ENCODE assay signal across 8 cellular contexts in genomic region chr2:218995972-218996644, GRCh38. TPM values are rescaled to one million over a fixed set of nuclear protein-coding genes. Genes with fewer than 3 reads are reported as not detected.
DNase-seq lines count a peak whose midpoint lies in the region; ATAC-seq and TF ChIP-seq lines count a peak whose summit lies in the region.

No MANE protein-coding gene starts in this region.

- H3K79me1 ChIP-seq in neuronal stem cell (ENCODE audit: low read depth, low read length) = peaks cover 2% of the 10 kb centered on the region

- peak; percentile 52 for ATAC-seq in GM18867 (IDR thresholded peaks at IDR 0.05; ENCODE audit: unreplicated experiment)

- H3K18ac ChIP-seq in neuronal stem cell (ENCODE audit: low read length) = peak overlapping the region; percentile 82

- H3K4me2 ChIP-seq in neuronal stem cell (ENCODE audit: insufficient read depth, low read length, poor library complexity, severe bottlenecking) = peak overlapping the region; percentile 73

- peak overlapping the region; percentile 79 for H2AK5ac ChIP-seq in neuronal stem cell (ENCODE audit: low read depth, low read length)

- POLR2A ChIA-PET in RWPE1 (lab: Yijun Ruan, JAX; ENCODE audit: low non-redundant PET) = interaction anchor here (0.6 kb wide), 1 partner anchor 1125 kb away, joined by 3 read pairs; no protein-coding TSS in a partner anchor

- no peak overlapping the region for H2BK12ac ChIP-seq in neuronal stem cell (ENCODE audit: low read length)

- CTCF ChIA-PET in RWPE1 (lab: Yijun Ruan, JAX) = interaction anchor here (0.6 to 7.7 kb wide), 26 partner anchors 9 to 486 kb away, joined by 3 to 53 read pairs (median 4); partner anchors contain the start of gene CFAP65

- peaks cover 0 to 2% of the 10 kb centered on the region in 2 donors for H3K9me3 ChIP-seq in neuronal stem cell (replicated peaks in 1 of 2; ENCODE audit: control insufficient read depth in 2 of 2, insufficient read depth in 1 of 2, low read depth in 1 of 2, low read length in 2 of 2)
- no peaks in the 10 kb centered on the region for H3K9me3 ChIP-seq in stomach smooth muscle (ENCODE audit: control insufficient read depth in 2 of 2, low read length in 2 of 2)

- peaks cover 55 to 98% (median 95%) of the 10 kb centered on the region in 3 experiments for H3K27me3 ChIP-seq in neuronal stem cell (ENCODE audit: control insufficient read depth in 3 of 3, insufficient read depth in 3 of 3, low read depth in 1 of 3, low read length in 3 of 3)
- peaks cover 68 to 75% of the 10 kb centered on the region in 2 donors for H3K27me3 ChIP-seq in stomach smooth muscle (ENCODE audit: control insufficient read depth in 1 of 2, insufficient read depth in 2 of 2, low read length in 2 of 2)

- no peak overlapping the region for H3K14ac ChIP-seq in neuronal stem cell (ENCODE audit: low read length)

- H4K8ac ChIP-seq in neuronal stem cell (ENCODE audit: low read depth, low read length) = peak overlapping the region; percentile 86

- no peak overlapping the region for H2BK120ac ChIP-seq in neuronal stem cell (ENCODE audit: low read depth, low read length)

- H3K27ac ChIP-seq in 22Rv1 (peak overlapping the region; percentile 49), RWPE1 (no peak overlapping the region), neuronal stem cell (replicated peaks; ENCODE audit: low read length) (no peak overlapping the region), stomach smooth muscle (ENCODE audit: low read length) (no peak overlapping the region)

- H3K4me1 ChIP-seq in neuronal stem cell (ENCODE audit: control insufficient read depth in 2 of 2, insufficient read depth in 1 of 2, low read depth in 1 of 2, low read length in 2 of 2) (peaks cover 0 to 19% of the 10 kb centered on the region in 2 donors), stomach smooth muscle (ENCODE audit: control insufficient read depth, insufficient read depth, low read length) (peaks cover 24% of the 10 kb centered on the region)

- no peak overlapping the region for H3K4ac ChIP-seq in neuronal stem cell (ENCODE audit: low read length)

- H3K23ac ChIP-seq in neuronal stem cell (ENCODE audit: low read depth, low read length, poor library complexity) = peak overlapping the region; percentile 76

- no peak overlapping the region for H4K91ac ChIP-seq in neuronal stem cell (ENCODE audit: low read depth, low read length, poor library complexity)

- peak overlapping the region; percentile 83 for H2BK15ac ChIP-seq in neuronal stem cell (ENCODE audit: low read length)

- TF ChIP-seq CTCF in 22Rv1 (IDR thresholded peaks at IDR 0.05) (peak; percentile 97), RWPE1 (conservative IDR thresholded peaks at IDR 0.05; ENCODE audit: low read depth) (peak; percentile 90)

- DNase-seq in LoVo (ENCODE audit: low spot score) (peak; percentile 91), RWPE1 (ENCODE audit: low spot score) (peak; percentile 90), foreskin melanocyte (peak; percentile 62), neuronal stem cell (ENCODE audit: low spot score) (peak; percentile 78)
- DNase-seq in activated effector memory CD4-positive, alpha-beta T cell treated with anti-CD3 and anti-CD28 coated beads, Interleukin-2, amount 50 U/mL, for 16 hours = peak; percentile 91

- no peaks in the 10 kb centered on the region for H3K36me3 ChIP-seq in neuronal stem cell (replicated peaks in 1 of 2; ENCODE audit: control insufficient read depth in 2 of 2, insufficient read depth in 2 of 2, low read length in 2 of 2)
- H3K36me3 ChIP-seq in stomach smooth muscle (ENCODE audit: control insufficient read depth in 2 of 2, insufficient read depth in 2 of 2, low read length in 2 of 2) = no peaks in the 10 kb centered on the region

- no peak overlapping the region for H2BK5ac ChIP-seq in neuronal stem cell (ENCODE audit: low read length)

- H3K4me3 ChIP-seq in neuronal stem cell (ENCODE audit: low read length in 2 of 2) (peak overlapping the region; percentile 29 to 73), stomach smooth muscle (ENCODE audit: low read length in 2 of 2) (peak overlapping the region; percentile 65 to 69)

- H3K9ac ChIP-seq in neuronal stem cell (ENCODE audit: low read depth, low read length, poor library complexity) = no peak overlapping the region
- H3K9ac ChIP-seq in stomach smooth muscle (ENCODE audit: low read length in 2 of 2) = peak overlapping the region in 1 of 2 donors; percentile 21

- no CpG with 5 or more reads among the region's 42 CpGs for WGBS in neuronal stem cell (ENCODE audit: extremely low coverage in 2 of 2, insufficient read length in 2 of 2, insufficient replicate concordance in 1 of 2), 2 donors

- H2AFZ ChIP-seq in neuronal stem cell (ENCODE audit: low read length) = peak overlapping the region; percentile 92

RNA-seq across cellular contexts. Expression of gene CRYBA2, which starts 2.9 kb away (rescaled TPM):
- polyA plus RNA-seq in neuronal stem cell (2013, experiment 1 of 2) = not detected
- polyA plus RNA-seq in neuronal stem cell (2013, experiment 2 of 2) = not detected

RNA-seq across cellular contexts. Expression of gene FEV, which starts 11.1 kb away (rescaled TPM):
- polyA plus RNA-seq in neuronal stem cell (2013, experiment 1 of 2) = not detected
- polyA plus RNA-seq in neuronal stem cell (2013, experiment 2 of 2) = not detected

RNA-seq across cellular contexts. Expression of gene CDK5R2, which starts 36.6 kb away (rescaled TPM):
- 0.10 TPM for polyA plus RNA-seq in neuronal stem cell (2013, experiment 1 of 2)
- polyA plus RNA-seq in neuronal stem cell (2013, experiment 2 of 2) = 0.10 TPM

RNA-seq across cellular contexts. Expression of gene CFAP65, which starts 45.2 kb away (rescaled TPM):
- polyA plus RNA-seq in neuronal stem cell (2013, experiment 1 of 2) = 0.26 TPM
- 0.26 TPM for polyA plus RNA-seq in neuronal stem cell (2013, experiment 2 of 2)
